ENCODE assay signal across 22 cellular contexts in the genomic region with DNA sequence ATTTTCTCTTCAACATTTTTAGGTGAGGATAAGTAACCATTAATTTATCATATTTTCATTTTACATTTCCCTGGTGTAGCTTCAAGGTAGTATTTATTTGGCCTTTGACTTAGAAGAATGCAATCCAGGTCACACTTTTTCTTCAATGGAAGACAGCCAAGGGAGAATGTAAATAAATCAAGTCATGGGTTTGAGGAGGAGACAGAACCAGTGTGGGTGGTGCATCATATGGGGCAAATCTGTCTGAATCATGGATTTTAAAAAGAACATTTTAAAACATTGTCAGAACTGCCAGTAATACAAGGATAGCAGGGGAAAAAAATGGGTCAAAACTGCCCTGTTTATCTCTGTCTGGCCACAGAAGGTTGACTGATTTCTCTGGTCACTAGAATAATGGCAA.
"Had no signal": no experiment of that assay in that cellular context is flagged by ENCODE, and none has a peak within 500 bp of the region (broad histone marks: within the 10 kb centered on the region; RNA-seq: fewer than 3 reads in every experiment).

No MANE protein-coding gene starts in this region.

- H3K9me3 ChIP-seq: colonic mucosa, esophagus squamous epithelium, gastrocnemius medialis, heart right ventricle, left lung, lower lobe of right lung had no signal

- H3K27ac Mint-ChIP-seq: dendritic cell treated with granulocyte-macrophage colony-stimulating factor and Interleukin-4, amounts not matched to agents 40 ng/mL and 50 ng/mL, for 4 days; effector memory CD8-positive, alpha-beta T cell; endodermal cell; mesothelial cell of epicardium had no signal

- H3K4me3 Mint-ChIP-seq: dendritic cell treated with granulocyte-macrophage colony-stimulating factor and Interleukin-4, amounts not matched to agents 40 ng/mL and 50 ng/mL, for 4 days; effector memory CD8-positive, alpha-beta T cell; endodermal cell; mesothelial cell of epicardium had no signal

- DNase-seq: colonic mucosa; cortex of kidney; effector CD8-positive, alpha-beta T cell; effector memory CD8-positive, alpha-beta T cell; endodermal cell; erythroblast; esophagus squamous epithelium; foreskin fibroblast; foreskin melanocyte; gastrocnemius medialis; glutamatergic neuron; heart right ventricle; hippocampal formation; left cardiac atrium; left lung; left ventricle myocardium superior; lower lobe of right lung; mesenchymal stem cell had no signal

- H3K36me3 Mint-ChIP-seq: mesothelial cell of epicardium had no signal

- H3K9me3 Mint-ChIP-seq: endodermal cell had no signal

- ATAC-seq: effector memory CD8-positive, alpha-beta T cell; esophagus mucosa; gastrocnemius medialis; heart right ventricle; left cardiac atrium; left lung; left ventricle myocardium superior; lower lobe of right lung had no signal

- H3K4me1 ChIP-seq: colonic mucosa, esophagus squamous epithelium, gastrocnemius medialis, heart right ventricle, left lung, lower lobe of right lung had no signal

- H3K4me3 ChIP-seq: colonic mucosa, esophagus squamous epithelium, gastrocnemius medialis, heart right ventricle, left lung, lower lobe of right lung had no signal

- H3K27me3 ChIP-seq: colonic mucosa, esophagus squamous epithelium, gastrocnemius medialis, left lung had no signal

- H3K36me3 ChIP-seq: colonic mucosa, esophagus squamous epithelium, gastrocnemius medialis, heart right ventricle, left lung, lower lobe of right lung had no signal

- H3K27ac ChIP-seq: colonic mucosa, epithelial cell of prostate, esophagus squamous epithelium, gastrocnemius medialis, heart right ventricle, left lung, lower lobe of right lung had no signal

- H3K27me3 Mint-ChIP-seq: dendritic cell treated with granulocyte-macrophage colony-stimulating factor and Interleukin-4, amounts not matched to agents 40 ng/mL and 50 ng/mL, for 4 days had no signal
